Comparison of ENCODE assay signal across 28 cellular contexts in genomic region chr14:58593977-58594376, GRCh38.
"Had no signal": no experiment of that assay in that cellular context is flagged by ENCODE, and none has a peak within 500 bp of the region (broad histone marks: within the 10 kb centered on the region; RNA-seq: fewer than 3 reads in every experiment).

No MANE protein-coding gene starts in this region.

- H2AFZ ChIP-seq: neural progenitor cell, parathyroid adenoma had no signal

- H3K36me3 Mint-ChIP-seq: natural killer cell; neural progenitor cell; stimulated activated effector memory CD8-positive, alpha-beta T cell treated with anti-CD3 and anti-CD28 coated beads, Interleukin-12 subunit alpha, Interleukin-12 subunit beta, amount 100 ng/mL, for 72 hours; type B pancreatic cell had no signal

- H3K27me3 Mint-ChIP-seq: progenitor cell of endocrine pancreas; stimulated activated naive B cell treated with anti-CD40 and anti-IgM and Interleukin-4, amounts not matched to agents 10 μg/mL and 1 μg/mL and 100 μg/mL, for 72 hours; type B pancreatic cell had no signal

- H3K9ac ChIP-seq: neural progenitor cell, parathyroid adenoma had no signal

- H3K79me2 ChIP-seq: parathyroid adenoma had no signal

- H3K36me3 ChIP-seq: neural progenitor cell, ovary, right lobe of liver, sigmoid colon, stomach, thoracic aorta, thyroid gland, tibial nerve, upper lobe of right lung, uterus had no signal

- H3K4me1 ChIP-seq: neural progenitor cell, parathyroid adenoma, psoas muscle, right lobe of liver, sigmoid colon, stomach, thyroid gland, tibial nerve, upper lobe of right lung, uterus had no signal

- FAIRE-seq: small intestine had no signal

- H3K27ac ChIP-seq: neural progenitor cell, ovary, parathyroid adenoma, psoas muscle, right lobe of liver, sigmoid colon, stomach, thoracic aorta, thyroid gland, tibial nerve, upper lobe of right lung, uterus had no signal

- H3K27me3 ChIP-seq: neural progenitor cell, ovary, right lobe of liver, sigmoid colon, stomach, thyroid gland, tibial nerve, upper lobe of right lung, uterus had no signal

- H3K4me3 Mint-ChIP-seq: naive thymus-derived CD4-positive, alpha-beta T cell; natural killer cell; nephron; neural progenitor cell; stimulated activated effector memory CD8-positive, alpha-beta T cell treated with anti-CD3 and anti-CD28 coated beads, Interleukin-12 subunit alpha, Interleukin-12 subunit beta, amount 100 ng/mL, for 72 hours; stimulated activated naive B cell treated with anti-CD40 and anti-IgM and Interleukin-4, amounts not matched to agents 10 μg/mL and 1 μg/mL and 100 μg/mL, for 72 hours; type B pancreatic cell had no signal

- H3K27ac Mint-ChIP-seq: natural killer cell; nephron; neural progenitor cell; progenitor cell of endocrine pancreas; stimulated activated effector memory CD8-positive, alpha-beta T cell treated with anti-CD3 and anti-CD28 coated beads, Interleukin-12 subunit alpha, Interleukin-12 subunit beta, amount 100 ng/mL, for 72 hours; stimulated activated naive B cell treated with anti-CD40 and anti-IgM and Interleukin-4, amounts not matched to agents 10 μg/mL and 1 μg/mL and 100 μg/mL, for 72 hours; type B pancreatic cell had no signal

- H3K4me2 ChIP-seq: neural progenitor cell had no signal

- ATAC-seq: naive thymus-derived CD4-positive, alpha-beta T cell; natural killer cell; psoas muscle; right cardiac atrium; right lobe of liver; stimulated activated effector memory CD8-positive, alpha-beta T cell treated with anti-CD3 and anti-CD28 coated beads, Interleukin-12 subunit alpha, Interleukin-12 subunit beta, amount 100 ng/mL, for 72 hours; stimulated activated naive B cell treated with anti-CD40 and anti-IgM and Interleukin-4, amounts not matched to agents 10 μg/mL and 1 μg/mL and 100 μg/mL, for 72 hours; upper lobe of right lung had no signal

- H3K9me3 Mint-ChIP-seq: natural killer cell; stimulated activated effector memory CD8-positive, alpha-beta T cell treated with anti-CD3 and anti-CD28 coated beads, Interleukin-12 subunit alpha, Interleukin-12 subunit beta, amount 100 ng/mL, for 72 hours; type B pancreatic cell had no signal

- H3K9me3 ChIP-seq: ovary, psoas muscle, right lobe of liver, sigmoid colon, stomach, thoracic aorta, thyroid gland, tibial nerve, upper lobe of right lung, uterus had no signal

- H3K4me3 ChIP-seq: neural progenitor cell, ovary, psoas muscle, right lobe of liver, sigmoid colon, stomach, thoracic aorta, thyroid gland, tibial nerve, upper lobe of right lung, uterus had no signal

- H3K4me1 Mint-ChIP-seq: natural killer cell; nephron; neural progenitor cell; stimulated activated effector memory CD8-positive, alpha-beta T cell treated with anti-CD3 and anti-CD28 coated beads, Interleukin-12 subunit alpha, Interleukin-12 subunit beta, amount 100 ng/mL, for 72 hours; stimulated activated naive B cell treated with anti-CD40 and anti-IgM and Interleukin-4, amounts not matched to agents 10 μg/mL and 1 μg/mL and 100 μg/mL, for 72 hours had no signal

- DNase-seq: naive thymus-derived CD4-positive, alpha-beta T cell; natural killer cell; occipital lobe; ovary; posterior cingulate gyrus; psoas muscle; right cardiac atrium; right lobe of liver; sigmoid colon; small intestine; stimulated activated CD4-positive, alpha-beta T cell treated with anti-CD3 and anti-CD28 coated beads, Interleukin-15, amount 100 ng/mL, for 24 hours; stimulated activated CD4-positive, alpha-beta T cell treated with anti-CD3 and anti-CD28 coated beads, Interleukin-2, amount 100 ng/mL, for 24 hours; stimulated activated CD4-positive, alpha-beta T cell treated with anti-CD3 and anti-CD28 coated beads, Interleukin-2, amount 100 ng/mL, for 48 hours; stimulated activated CD4-positive, alpha-beta T cell treated with anti-CD3 and anti-CD28 coated beads, Interleukin-4, amount 100 ng/mL, for 24 hours; stimulated activated naive B cell treated with anti-CD40 and anti-IgM and Interleukin-4, amounts not matched to agents 10 μg/mL and 1 μg/mL and 100 μg/mL, for 72 hours; stimulated activated naive CD4-positive, alpha-beta T cell treated with Interleukin-2 at 50 U/mL for 16 hours; stomach; thyroid gland; upper lobe of right lung; uterus had no signal
